ENCODE assay signal across 22 cellular contexts in the genomic region with DNA sequence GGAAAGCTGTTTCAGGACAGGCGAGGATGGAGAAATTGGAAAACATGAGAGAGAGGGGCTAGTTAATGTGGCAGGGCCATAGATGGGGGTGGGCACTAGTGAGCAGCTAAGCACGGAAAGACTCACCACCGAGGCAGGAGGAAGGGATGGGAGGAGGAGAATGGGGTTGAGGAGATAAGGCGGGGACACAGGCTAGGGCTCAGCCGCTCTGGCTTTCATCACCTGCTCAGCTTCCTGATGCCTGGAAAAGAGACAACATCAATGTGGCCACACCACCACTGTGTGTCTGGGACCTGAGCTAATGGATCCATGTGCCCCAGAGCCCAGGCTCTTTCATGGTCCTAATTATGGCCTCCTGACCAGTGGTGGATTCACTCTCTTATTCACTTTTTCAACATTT. TPM values are rescaled to one million over a fixed set of nuclear protein-coding genes. Genes with fewer than 3 reads are reported as not detected.
A peak's percentile ranks its signal among the peaks of the same experiment; 100 is the strongest.
DNase-seq lines count a peak whose midpoint lies in the region; ATAC-seq, FAIRE-seq and TF ChIP-seq lines count a peak whose summit lies in the region.
"Had no signal": no experiment of that assay in that cellular context is flagged by ENCODE, and none has a peak within 500 bp of the region (broad histone marks: within the 10 kb centered on the region; RNA-seq: fewer than 3 reads in every experiment).

No MANE protein-coding gene starts in this region.

- H3K9me3 ChIP-seq in IMR-90 (ENCODE audit: control insufficient read depth, insufficient read depth, low read length) (peaks cover 18% of the 10 kb centered on the region), K562 (replicated peaks; ENCODE audit: control insufficient read depth, insufficient read depth, low read depth, low read length) (peaks cover 4% of the 10 kb centered on the region)
- H3K9me3 ChIP-seq: A549 had no signal

- no peak overlapping the region for H3K4ac ChIP-seq in IMR-90 (ENCODE audit: low read depth, low read length)

- H3K4me2 ChIP-seq in IMR-90 (ENCODE audit: low read depth, low read length) (no peak overlapping the region), K562 (ENCODE audit: insufficient read depth, low read length) (no peak overlapping the region; the same call in 1 of the 2 replicates)
- H3K4me2 ChIP-seq: A549 had no signal

- no peak overlapping the region for H2AK5ac ChIP-seq in IMR-90 (ENCODE audit: low read depth, low read length)

- H3K4me1 ChIP-seq in IMR-90 (ENCODE audit: control insufficient read depth, insufficient read depth, low read length) (no peaks in the 10 kb centered on the region), K562 (replicated peaks in 1 of 2; ENCODE audit: control insufficient read depth in 2 of 2, insufficient read depth in 2 of 2, low read length in 2 of 2) (no peaks in the 10 kb centered on the region; a peak in 2 of 5 replicates)
- H3K4me1 ChIP-seq: A549 had no signal

- H3K14ac ChIP-seq in IMR-90 (replicated peaks; ENCODE audit: low read depth, low read length) = no peak overlapping the region

- peaks cover 31% of the 10 kb centered on the region for H3K27me3 ChIP-seq in IMR-90 (ENCODE audit: control insufficient read depth, insufficient read depth, low read length)
- H3K27me3 ChIP-seq in K562 (ENCODE audit: control insufficient read depth in 2 of 2, insufficient read depth in 2 of 2, low read length in 2 of 2) = no peaks in the 10 kb centered on the region; a peak in 2 of 5 replicates

- peaks cover 5% of the 10 kb centered on the region for H3K9me3 Mint-ChIP-seq in endothelial cell (ENCODE audit: unreplicated experiment)
- H3K9me3 Mint-ChIP-seq: CD4-positive, alpha-beta memory T cell had no signal

- TF ChIP-seq EP300 in K562 (IDR thresholded peaks at IDR 0.05; ENCODE audit: low read length) = no peak

- BruUV-seq in IMR-90 (replicated peaks; lab: Mats Ljungman, UMichigan) = no TSS peak
- no TSS peak for BruUV-seq in K562 (replicated peaks; lab: Mats Ljungman, UMichigan)

- in situ Hi-C loops in IMR-90 (cut with MboI; ENCODE audit: low sequenced_read_pairs) = no loop called here
- in situ Hi-C loops in K562 (cut with MboI) = no loop called here

- dilution Hi-C loops in IMR-90 (cut with HindIII; ENCODE audit: low sequenced_read_pairs, unreplicated experiment) = no loop called here

- H3K18ac ChIP-seq in IMR-90 (ENCODE audit: low read depth, low read length) = no peak overlapping the region

- no peaks in the 10 kb centered on the region for H3K79me1 ChIP-seq in IMR-90 (ENCODE audit: low read depth in 1 of 2, low read length in 2 of 2)

- H3K79me2 ChIP-seq in K562 (ENCODE audit: control insufficient read depth, insufficient read depth, low read length) = no peaks in the 10 kb centered on the region

- peak overlapping the region; percentile 24 for H3K4me3 Mint-ChIP-seq in endothelial cell (ENCODE audit: unreplicated experiment)
- H3K4me3 Mint-ChIP-seq: CD4-positive, alpha-beta memory T cell; HFFc6 had no signal

- H2BK20ac ChIP-seq in IMR-90 (ENCODE audit: low read depth, low read length) = no peak overlapping the region

- H3K27ac Mint-ChIP-seq in endothelial cell (ENCODE audit: unreplicated experiment) = peak overlapping the region; percentile 27
- H3K27ac Mint-ChIP-seq: HFFc6 had no signal

- TF ChIP-seq POLR2A in IMR-90 (IDR thresholded peaks at IDR 0.05; ENCODE audit: low read depth, low read length) (no peak), K562 (conservative IDR thresholded peaks at IDR 0.05) (no peak)

- H4K5ac ChIP-seq in IMR-90 (ENCODE audit: low read depth, low read length) = no peak overlapping the region

- CTCF ChIA-PET in IMR-90 (lab: Yijun Ruan, JAX) = no interaction called here
- CTCF ChIA-PET in K562 (lab: Yijun Ruan, JAX; ENCODE audit: low intra/inter-chr PET ratio) = no interaction called here

- TF ChIP-seq RAD21 in IMR-90 (IDR thresholded peaks at IDR 0.05; ENCODE audit: low read length) = no peak
- TF ChIP-seq RAD21 in K562 (CRISPR knock-in tag; conservative IDR thresholded peaks at IDR 0.05 in 1 of 2, IDR thresholded peaks at IDR 0.05 in 1 of 2) = no peak

- peaks cover 11% of the 10 kb centered on the region for H3K36me3 Mint-ChIP-seq in endothelial cell (ENCODE audit: low read depth, unreplicated experiment)

- H3K9me1 ChIP-seq in IMR-90 (ENCODE audit: insufficient read depth, low read length) (no peaks in the 10 kb centered on the region), K562 (ENCODE audit: control insufficient read depth, insufficient read depth, low read length) (no peaks in the 10 kb centered on the region)

- H2AFZ ChIP-seq in IMR-90 (replicated peaks; ENCODE audit: low read length, poor library complexity) = peak overlapping the region; percentile 6
- no peak overlapping the region for H2AFZ ChIP-seq in K562 (ENCODE audit: low read depth, low read length)

- H3K23ac ChIP-seq in IMR-90 (ENCODE audit: low read depth, low read length) = no peak overlapping the region

- DNase-seq in IMR-90 = no peak
- no peak for DNase-seq in K562 (ENCODE audit: extremely low read depth in 1 of 4, low spot score in 3 of 4)
- no peak for DNase-seq in endothelial cell (ENCODE audit: low spot score)
- no peak for DNase-seq in cerebellum (ENCODE audit: low spot score)
- DNase-seq in DMS79 treated with DMSO at 0.1 percent for 48 hours (lab: John Stamatoyannopoulos, UW) = no peak
- DNase-seq: 8988T; ACHN; C1 segment of cervical spinal cord; Calu3; CD4-positive, alpha-beta memory T cell; COR-L47; DMS53; DND-41; GOT3; HFFc6 had no signal

- no peak for TF ChIP-seq CTCF in IMR-90 (conservative IDR thresholded peaks at IDR 0.05; ENCODE audit: low read depth, low read length)
- no peak for TF ChIP-seq CTCF in K562 (IDR thresholded peaks at IDR 0.05 in 2 of 3, conservative IDR thresholded peaks at IDR 0.05 in 1 of 3; ENCODE audit: insufficient read depth in 2 of 3, low read depth in 1 of 3, low read length in 3 of 3)
- no peak for TF ChIP-seq CTCF in endothelial cell (IDR thresholded peaks at IDR 0.05; ENCODE audit: unreplicated experiment)

- no peaks in the 10 kb centered on the region for H4K20me1 ChIP-seq in IMR-90 (ENCODE audit: insufficient read depth, low read length)
- H4K20me1 ChIP-seq in K562 (replicated peaks; ENCODE audit: control insufficient read depth, insufficient read depth, low read length) = no peaks in the 10 kb centered on the region

- H3K4me3 ChIP-seq in IMR-90 (ENCODE audit: insufficient read depth, low read depth, low read length) = no peak overlapping the region
- H3K4me3 ChIP-seq in K562 = no peak overlapping the region
- H3K4me3 ChIP-seq: A549, HAP-1 had no signal

- H2AK9ac ChIP-seq in IMR-90 (replicated peaks; ENCODE audit: low read depth, low read length, poor library complexity) = no peak overlapping the region

- WGBS in IMR-90 (ENCODE audit: extremely low coverage in 2 of 2, insufficient read length in 1 of 2), 2 experiments = 20% methylated on average over 1 of the region's 5 CpGs; no CpG with 5 or more reads in 1 of the 2 experiments
- 8% methylated on average over 5 of the region's 5 CpGs for WGBS in K562 (ENCODE audit: insufficient coverage, low coverage, missing lambda C conversion rate)

- H2BK120ac ChIP-seq in IMR-90 (ENCODE audit: low read depth, low read length) = no peak overlapping the region

- no peak overlapping the region for H4K91ac ChIP-seq in IMR-90 (ENCODE audit: insufficient read depth, low read depth, low read length)

- ATAC-seq in IMR-90 (ENCODE audit: low read depth) = no peak
- ATAC-seq in K562 = no peak
- no peak for ATAC-seq in HG03571 (IDR thresholded peaks at IDR 0.05; ENCODE audit: unreplicated experiment)
- ATAC-seq: A549 had no signal

- H2BK15ac ChIP-seq in IMR-90 (ENCODE audit: low read depth, low read length) = no peak overlapping the region

- no peak overlapping the region for H3K27ac ChIP-seq in IMR-90 (ENCODE audit: insufficient read depth, low read length)
- no peak overlapping the region for H3K27ac ChIP-seq in K562 (ENCODE audit: extremely low read depth, low read depth, low read length)
- H3K27ac ChIP-seq: A549 had no signal

- H3K27me3 Mint-ChIP-seq in endothelial cell (ENCODE audit: unreplicated experiment) = peaks cover 10% of the 10 kb centered on the region
- H3K27me3 Mint-ChIP-seq: CD4-positive, alpha-beta memory T cell had no signal

- no peaks in the 10 kb centered on the region for H3K4me1 Mint-ChIP-seq in endothelial cell (ENCODE audit: unreplicated experiment)
- H3K4me1 Mint-ChIP-seq: CD4-positive, alpha-beta memory T cell had no signal

- H3K56ac ChIP-seq in IMR-90 (ENCODE audit: extremely low read depth, insufficient read depth, low read length) = no peak overlapping the region

- POLR2A ChIA-PET in IMR-90 (lab: Charles Lee; ENCODE audit: unreplicated experiment) (no interaction called here), K562 (lab: Yijun Ruan, JAX) (interaction anchor here (1.4 kb wide), 1 partner anchor 13 kb away, joined by 4 read pairs; no protein-coding TSS in a partner anchor)

- intact Hi-C loops in IMR-90 (cut with micrococcal nuclease) = no loop called here
- intact Hi-C loops in K562 (cut with micrococcal nuclease) = no loop called here

- no peaks in the 10 kb centered on the region for H3K36me3 ChIP-seq in IMR-90 (ENCODE audit: control insufficient read depth, insufficient read depth, low read length)
- no peaks in the 10 kb centered on the region for H3K36me3 ChIP-seq in K562 (ENCODE audit: control insufficient read depth, insufficient read depth, low read length)
- H3K36me3 ChIP-seq: HAP-1 had no signal

- no peak overlapping the region for H3K9ac ChIP-seq in IMR-90 (ENCODE audit: low read depth, low read length)
- H3K9ac ChIP-seq in K562 (ENCODE audit: insufficient read depth in 1 of 2, low read depth in 2 of 2, low read length in 2 of 2) = no peak overlapping the region

- FAIRE-seq in K562 (lab: Jason Lieb, UNC) = no peak
- FAIRE-seq: A549, G401.6, GM12892, H54 had no signal

- no peak overlapping the region for H2BK5ac ChIP-seq in IMR-90 (ENCODE audit: low read depth, low read length, poor library complexity, severe bottlenecking)

- no peak overlapping the region for H4K8ac ChIP-seq in IMR-90 (ENCODE audit: low read depth in 2 of 2, low read length in 2 of 2)

RNA-seq across cellular contexts. Expression of gene PMVK, which starts 27.6 kb away (rescaled TPM):
- total RNA-seq in IMR-90 (2012; rRNA removed) = 7.2 and 9.0 TPM in 2 replicates
- 28.1 and 31.8 TPM in 2 replicates for polyA plus RNA-seq in IMR-90 (2012; rRNA removed)
- polyA plus RNA-seq in IMR-90 (2012; cell fraction: cytosol; rRNA removed) = 32.4 and 35.3 TPM in 2 replicates
- polyA plus RNA-seq in IMR-90 (2012; cell fraction: nucleus; rRNA removed; ENCODE audit: low replicate concordance) = 8.8 and 9.7 TPM in 2 replicates
- total RNA-seq in K562 (2011; cell fraction: chromatin; rRNA removed; ENCODE audit: low replicate concordance) = 0.67 and 3.0 TPM in 2 replicates
- 3.2 and 5.5 TPM in 2 replicates for total RNA-seq in K562 (2011; cell fraction: nucleolus; rRNA removed)
- 2.6 and 3.1 TPM in 2 replicates for total RNA-seq in K562 (2011; cell fraction: nucleoplasm; rRNA removed)
- total RNA-seq in K562 (2014; rRNA removed) = 6.3 and 6.5 TPM in 2 replicates
- 4.7 and 6.0 TPM in 2 replicates for total RNA-seq in K562 (2014; rRNA removed; fragmentation: Illumina TruSeq; extraction: Trizol)
- 9.4 and 9.9 TPM in 2 replicates for total RNA-seq in K562 (2015; rRNA removed; fragmentation: Illumina TruSeq; extraction: Trizol)
- total RNA-seq in K562 (2021) = 11.8 and 14.1 TPM in 2 replicates
- polyA plus RNA-seq in K562 (2011; rRNA removed) = 9.5 and 11.4 TPM in 2 replicates
- polyA plus RNA-seq in K562 (2011; cell fraction: cytosol; rRNA removed) = 10.1 and 13.2 TPM in 2 replicates
- 3.5 and 5.5 TPM in 2 replicates for polyA plus RNA-seq in K562 (2011; cell fraction: nucleus; rRNA removed)
- polyA plus RNA-seq in K562 (2012) = 23.3 and 24.8 TPM in 2 replicates
- 6.3 and 9.6 TPM in 2 replicates for polyA plus RNA-seq in K562 (2014; fragmentation: Illumina TruSeq; extraction: Trizol)
- 1 to 10 TPM; 1.1 to 3.8 TPM for polyA plus RNA-seq in K562 (2014; fragmentation: Nextera tagmentation; extraction: Ambion mirVana)
- polyA plus RNA-seq in K562 (2014; rRNA removed) = 15.3 and 16.4 TPM in 2 replicates
- polyA minus RNA-seq in K562 (2011; rRNA and poly(A)+ RNA removed) = 3.7 and 5.3 TPM in 2 replicates
- 5.9 and 6.6 TPM in 2 replicates for polyA minus RNA-seq in K562 (2011; cell fraction: cytosol; rRNA and poly(A)+ RNA removed)
- 1.5 and 1.7 TPM in 2 replicates for polyA minus RNA-seq in K562 (2011; cell fraction: nucleus; rRNA and poly(A)+ RNA removed)
- 26.7 TPM for total RNA-seq in endothelial cell (ENCODE audit: unreplicated experiment)
- total RNA-seq in cerebellum = 7.8 TPM

RNA-seq across cellular contexts. Expression of gene KCNN3, which starts 38.9 kb away (rescaled TPM):
- total RNA-seq in IMR-90 (2012; rRNA removed) = not detected in 2 replicates
- polyA plus RNA-seq in IMR-90 (2012; rRNA removed) = 0.02 and 0.07 TPM in 2 replicates
- polyA plus RNA-seq in IMR-90 (2012; cell fraction: cytosol; rRNA removed) = under 0.01 and 0.02 TPM in 2 replicates
- 0.01 and 0.05 TPM in 2 replicates for polyA plus RNA-seq in IMR-90 (2012; cell fraction: nucleus; rRNA removed; ENCODE audit: low replicate concordance)
- total RNA-seq in K562 (2011; cell fraction: chromatin; rRNA removed; ENCODE audit: low replicate concordance) = 0.12 TPM in 1 of 2 replicates, not detected in the other
- 0.17 TPM in 1 of 2 replicates, not detected in the other for total RNA-seq in K562 (2011; cell fraction: nucleolus; rRNA removed)
- not detected in 2 replicates for total RNA-seq in K562 (2011; cell fraction: nucleoplasm; rRNA removed)
- 0.12 TPM in 1 of 2 replicates, not detected in the other for total RNA-seq in K562 (2014; rRNA removed)
- not detected in 2 replicates for total RNA-seq in K562 (2014; rRNA removed; fragmentation: Illumina TruSeq; extraction: Trizol)
- not detected in 2 replicates for total RNA-seq in K562 (2015; rRNA removed; fragmentation: Illumina TruSeq; extraction: Trizol)
- total RNA-seq in K562 (2021) = 0.02 and 0.04 TPM in 2 replicates
- polyA plus RNA-seq in K562 (2011; rRNA removed) = 0.03 TPM in 1 of 2 replicates, not detected in the other
- polyA plus RNA-seq in K562 (2011; cell fraction: cytosol; rRNA removed) = 0.01 and 0.07 TPM in 2 replicates
- polyA plus RNA-seq in K562 (2011; cell fraction: nucleus; rRNA removed) = 0.01 and 0.07 TPM in 2 replicates
- polyA plus RNA-seq in K562 (2012) = 0.03 and 0.14 TPM in 2 replicates
- not detected in 2 replicates for polyA plus RNA-seq in K562 (2014; fragmentation: Illumina TruSeq; extraction: Trizol)
- polyA plus RNA-seq in K562 (2014; fragmentation: Nextera tagmentation; extraction: Ambion mirVana) = not detected
- 0.03 TPM in 1 of 2 replicates, not detected in the other for polyA plus RNA-seq in K562 (2014; rRNA removed)
- 0.07 TPM in 1 of 2 replicates, not detected in the other for polyA minus RNA-seq in K562 (2011; rRNA and poly(A)+ RNA removed)
- polyA minus RNA-seq in K562 (2011; cell fraction: cytosol; rRNA and poly(A)+ RNA removed) = not detected in 2 replicates
- not detected in 2 replicates for polyA minus RNA-seq in K562 (2011; cell fraction: nucleus; rRNA and poly(A)+ RNA removed)
- 17.3 TPM for total RNA-seq in endothelial cell (ENCODE audit: unreplicated experiment)
- 4.2 TPM for total RNA-seq in cerebellum
- total RNA-seq: Calu3, HFFc6 had no signal
- polyA plus RNA-seq: BJ; CD4-positive, alpha-beta memory T cell had no signal

RNA-seq across cellular contexts. Expression of gene PBXIP1, which starts 47.0 kb away (rescaled TPM):
- 24.2 and 28.3 TPM in 2 replicates for total RNA-seq in IMR-90 (2012; rRNA removed)
- 40.5 and 44.2 TPM in 2 replicates for polyA plus RNA-seq in IMR-90 (2012; rRNA removed)
- polyA plus RNA-seq in IMR-90 (2012; cell fraction: cytosol; rRNA removed) = 36.1 and 53.6 TPM in 2 replicates
- polyA plus RNA-seq in IMR-90 (2012; cell fraction: nucleus; rRNA removed; ENCODE audit: low replicate concordance) = 41.6 and 43.1 TPM in 2 replicates
- 10.0 and 21.8 TPM in 2 replicates for total RNA-seq in K562 (2011; cell fraction: chromatin; rRNA removed; ENCODE audit: low replicate concordance)
- total RNA-seq in K562 (2011; cell fraction: nucleolus; rRNA removed) = 12.2 and 13.8 TPM in 2 replicates
- total RNA-seq in K562 (2011; cell fraction: nucleoplasm; rRNA removed) = 14.2 and 19.3 TPM in 2 replicates
- total RNA-seq in K562 (2014; rRNA removed) = 8.2 and 10.2 TPM in 2 replicates
- 2.7 and 3.0 TPM in 2 replicates for total RNA-seq in K562 (2014; rRNA removed; fragmentation: Illumina TruSeq; extraction: Trizol)
- total RNA-seq in K562 (2015; rRNA removed; fragmentation: Illumina TruSeq; extraction: Trizol) = 4.9 and 5.1 TPM in 2 replicates
- total RNA-seq in K562 (2021) = 6.3 and 8.3 TPM in 2 replicates
- polyA plus RNA-seq in K562 (2011; rRNA removed) = 6.9 and 7.9 TPM in 2 replicates
- polyA plus RNA-seq in K562 (2011; cell fraction: cytosol; rRNA removed) = 7.4 and 8.1 TPM in 2 replicates
- 14.0 and 19.5 TPM in 2 replicates for polyA plus RNA-seq in K562 (2011; cell fraction: nucleus; rRNA removed)
- polyA plus RNA-seq in K562 (2012) = 8.3 and 23.2 TPM in 2 replicates
- 5.8 and 6.8 TPM in 2 replicates for polyA plus RNA-seq in K562 (2014; fragmentation: Illumina TruSeq; extraction: Trizol)
- under 1 TPM; 0.13 to 0.22 TPM for polyA plus RNA-seq in K562 (2014; fragmentation: Nextera tagmentation; extraction: Ambion mirVana)
- 8.0 TPM in 2 replicates for polyA plus RNA-seq in K562 (2014; rRNA removed)
- polyA minus RNA-seq in K562 (2011; rRNA and poly(A)+ RNA removed) = 3.3 and 4.3 TPM in 2 replicates
- 4.0 and 9.3 TPM in 2 replicates for polyA minus RNA-seq in K562 (2011; cell fraction: cytosol; rRNA and poly(A)+ RNA removed)
- polyA minus RNA-seq in K562 (2011; cell fraction: nucleus; rRNA and poly(A)+ RNA removed) = 2.8 and 3.6 TPM in 2 replicates
- total RNA-seq in endothelial cell (ENCODE audit: unreplicated experiment) = 82.1 TPM
- 16.2 TPM for total RNA-seq in cerebellum

RNA-seq across cellular contexts. Expression of gene PYGO2, which starts 52.6 kb away (rescaled TPM):
- total RNA-seq in IMR-90 (2012; rRNA removed) (5.3 and 5.4 TPM in 2 replicates), K562 (2014; rRNA removed) (18.2 and 28.9 TPM in 2 replicates), K562 (2014; rRNA removed; fragmentation: Illumina TruSeq; extraction: Trizol) (15.2 and 15.8 TPM in 2 replicates), K562 (2015; rRNA removed; fragmentation: Illumina TruSeq; extraction: Trizol) (17.7 and 18.1 TPM in 2 replicates), K562 (2021) (36.2 and 36.7 TPM in 2 replicates), endothelial cell (ENCODE audit: unreplicated experiment) (49.8 TPM), cerebellum (8.5 TPM)
- polyA plus RNA-seq in IMR-90 (2012; rRNA removed) (12.3 and 14.8 TPM in 2 replicates), K562 (2011; rRNA removed) (23.5 and 28.3 TPM in 2 replicates), K562 (2014; fragmentation: Illumina TruSeq; extraction: Trizol) (32.5 and 34.3 TPM in 2 replicates), K562 (2014; fragmentation: Nextera tagmentation; extraction: Ambion mirVana) (1 to 10 TPM; 8.3 to 8.6 TPM), K562 (2014; rRNA removed) (24.6 and 28.1 TPM in 2 replicates)
- 7.8 and 8.6 TPM in 2 replicates for polyA plus RNA-seq in IMR-90 (2012; cell fraction: cytosol; rRNA removed)
- polyA plus RNA-seq in IMR-90 (2012; cell fraction: nucleus; rRNA removed; ENCODE audit: low replicate concordance) = 28.6 and 31.8 TPM in 2 replicates
- 24.1 and 50.9 TPM in 2 replicates for total RNA-seq in K562 (2011; cell fraction: chromatin; rRNA removed; ENCODE audit: low replicate concordance)
- total RNA-seq in K562 (2011; cell fraction: nucleolus; rRNA removed) = 40.4 and 41.1 TPM in 2 replicates
- total RNA-seq in K562 (2011; cell fraction: nucleoplasm; rRNA removed) = 36.8 and 44.0 TPM in 2 replicates
- 26.2 and 37.5 TPM in 2 replicates for polyA plus RNA-seq in K562 (2011; cell fraction: cytosol; rRNA removed)
- polyA plus RNA-seq in K562 (2011; cell fraction: nucleus; rRNA removed) = 43.0 and 57.2 TPM in 2 replicates
- polyA plus RNA-seq in K562 (2012) = 25.4 and 27.4 TPM in 2 replicates
- 14.7 and 16.1 TPM in 2 replicates for polyA minus RNA-seq in K562 (2011; rRNA and poly(A)+ RNA removed)
- 13.7 and 16.1 TPM in 2 replicates for polyA minus RNA-seq in K562 (2011; cell fraction: cytosol; rRNA and poly(A)+ RNA removed)
- 13.5 and 15.3 TPM in 2 replicates for polyA minus RNA-seq in K562 (2011; cell fraction: nucleus; rRNA and poly(A)+ RNA removed)
